ENCODE assay signal across 8 cellular contexts in genomic region chr13:19061278-19061677, GRCh38.
"Had no signal": no experiment of that assay in that cellular context is flagged by ENCODE, and none has a peak within 500 bp of the region (broad histone marks: within the 10 kb centered on the region; RNA-seq: fewer than 3 reads in every experiment).

No MANE protein-coding gene starts in this region.

- H3K27ac Mint-ChIP-seq: IgD-negative memory B cell had no signal

- ATAC-seq: HepG2, K562 had no signal

- H3K4me1 Mint-ChIP-seq: IgD-negative memory B cell had no signal

- H3K4me3 ChIP-seq: K562 had no signal

- DNase-seq: IMR-90, KBM-7, KG1 had no signal

- H3K27me3 Mint-ChIP-seq: IgD-negative memory B cell had no signal

- H3K4me3 Mint-ChIP-seq: IgD-negative memory B cell had no signal

- H3K27ac ChIP-seq: HL-60, KMS-11 had no signal
